10 cellular contexts compared by ENCODE assay signal in genomic region chr2:105775809-105776559, GRCh38.
DNase-seq lines count a peak whose midpoint lies in the region; ATAC-seq lines count a peak whose summit lies in the region.
"Had no signal": no experiment of that assay in that cellular context is flagged by ENCODE, and none has a peak within 500 bp of the region (broad histone marks: within the 10 kb centered on the region; RNA-seq: fewer than 3 reads in every experiment).

No MANE protein-coding gene starts in this region.

- peak; percentile 80 for DNase-seq in activated effector memory CD4-positive, alpha-beta T cell treated with anti-CD3 and anti-CD28 coated beads, Interleukin-2, amount 50 U/mL, for 16 hours
- no peak for DNase-seq in activated effector memory CD4-positive, alpha-beta T cell treated with Interleukin-2 at 50 U/mL for 16 hours
- peak; percentile 16 for DNase-seq in activated gamma-delta T cell (lab: John Stamatoyannopoulos, UW)
- DNase-seq in NCI-H187 (lab: John Stamatoyannopoulos, UW): no peak
- no peak for DNase-seq in foreskin melanocyte
- no peak for DNase-seq in NCI-H510A treated with DMSO at 0.1 percent for 48 hours (lab: John Stamatoyannopoulos, UW)

- H3K4me1 ChIP-seq in stomach smooth muscle (ENCODE audit: control insufficient read depth, insufficient read depth, low read length): peaks cover 51% of the 10 kb centered on the region

- no peaks in the 10 kb centered on the region for H3K9me3 ChIP-seq in stomach smooth muscle (ENCODE audit: control insufficient read depth in 2 of 2, low read length in 2 of 2)
- H3K9me3 ChIP-seq: adrenal gland had no signal

- H3K9ac ChIP-seq in stomach smooth muscle (ENCODE audit: low read length in 2 of 2): no peak overlapping the region

- H3K36me3 ChIP-seq in stomach smooth muscle (ENCODE audit: control insufficient read depth in 2 of 2, insufficient read depth in 2 of 2, low read length in 2 of 2): no peaks in the 10 kb centered on the region
- H3K36me3 ChIP-seq: adrenal gland had no signal

- peak; percentile 61 for ATAC-seq in HG03095 (IDR thresholded peaks at IDR 0.05; ENCODE audit: unreplicated experiment)

- H3K27ac ChIP-seq in stomach smooth muscle (ENCODE audit: low read length): peak overlapping the region; percentile 6
- H3K27ac ChIP-seq: C4-2B had no signal

- H3K4me3 ChIP-seq in stomach smooth muscle (ENCODE audit: low read length in 2 of 2): peak overlapping the region in 1 of 2 donors; percentile 29
- H3K4me3 ChIP-seq: adrenal gland had no signal

- no peaks in the 10 kb centered on the region for H3K27me3 ChIP-seq in stomach smooth muscle (ENCODE audit: control insufficient read depth in 1 of 2, insufficient read depth in 2 of 2, low read length in 2 of 2)
- H3K27me3 ChIP-seq: adrenal gland had no signal

Comparison
In these comparisons a context has a peak if more than half of its experiments do, and no peak if none do; other contexts are left out.
1. DNase-seq: peak in activated effector memory CD4-positive, alpha-beta T cell treated with anti-CD3 and anti-CD28 coated beads, Interleukin-2, amount 50 U/mL, for 16 hours (single experiment) and activated gamma-delta T cell (single experiment); none in activated effector memory CD4-positive, alpha-beta T cell treated with Interleukin-2 at 50 U/mL for 16 hours (single experiment), NCI-H187 (0 of 2), foreskin melanocyte (single experiment) and NCI-H510A treated with DMSO at 0.1 percent for 48 hours (single experiment).